Comparison of ENCODE assay signal across 1 cellular context in the genomic region with DNA sequence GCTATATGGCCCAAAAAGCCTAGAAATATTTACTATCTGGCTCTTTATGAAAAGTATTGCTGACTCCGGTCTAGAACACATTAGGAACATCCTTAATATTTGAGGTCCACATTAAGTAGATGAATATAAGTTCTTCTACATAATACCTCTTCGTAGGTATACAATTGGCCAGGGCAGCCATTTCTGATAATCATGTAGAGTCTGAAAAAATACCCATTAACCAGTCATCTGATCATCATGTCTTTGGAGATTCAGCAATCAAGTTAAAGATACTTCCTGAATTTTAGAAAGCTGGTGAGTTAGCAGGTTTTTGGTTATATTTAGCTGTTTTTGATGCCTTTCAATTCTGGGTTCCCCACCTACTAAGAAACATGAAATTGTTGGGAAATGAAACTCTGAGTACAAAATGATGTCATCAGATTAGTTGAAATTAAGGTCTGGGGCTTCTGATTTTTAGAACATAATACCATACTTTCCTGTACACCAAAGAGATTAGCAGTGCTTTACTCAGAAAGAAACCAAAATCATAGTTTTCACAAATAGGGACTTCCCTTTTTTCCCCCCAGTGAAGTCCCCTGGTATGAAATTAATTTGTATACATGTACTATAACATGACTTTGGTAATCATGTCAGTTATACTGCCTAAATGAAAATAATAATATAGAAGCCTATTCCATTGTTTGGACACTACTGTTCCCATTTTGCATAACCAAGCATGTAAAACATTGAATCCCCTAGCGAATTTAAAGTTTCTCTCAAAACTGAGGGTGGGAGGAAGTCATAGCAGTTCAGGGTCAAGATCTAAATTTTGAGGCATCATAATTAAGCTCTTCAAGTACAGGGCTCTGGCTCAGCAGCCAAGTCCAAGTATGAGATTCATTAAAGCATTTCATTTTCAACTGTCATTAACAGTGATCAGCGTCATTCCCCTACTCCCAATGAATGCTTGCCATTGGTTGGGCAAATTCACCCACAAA.
TF ChIP-seq lines count a peak whose summit lies in the region.

No MANE protein-coding gene starts in this region.

TF ChIP-seq in SK-N-SH treated with all-trans-retinoic acid at 6 μM for 48 hours, 23 proteins besides CTCF, POLR2A, EP300 and RAD21 (continued from another document):
- TF ChIP-seq TSHZ2 (CRISPR knock-in tag; IDR thresholded peaks at IDR 0.05) (no peak), TOX (CRISPR knock-in tag; IDR thresholded peaks at IDR 0.05; ENCODE audit: borderline replicate concordance) (no peak), TCF4 (CRISPR knock-in tag; IDR thresholded peaks at IDR 0.05; ENCODE audit: borderline replicate concordance) (no peak), ARNTL (CRISPR knock-in tag; IDR thresholded peaks at IDR 0.05; ENCODE audit: borderline replicate concordance, low read depth) (no peak), SNAI2 (CRISPR knock-in tag; IDR thresholded peaks at IDR 0.05) (no peak)
